1 cellular context compared by ENCODE assay signal in the genomic region with DNA sequence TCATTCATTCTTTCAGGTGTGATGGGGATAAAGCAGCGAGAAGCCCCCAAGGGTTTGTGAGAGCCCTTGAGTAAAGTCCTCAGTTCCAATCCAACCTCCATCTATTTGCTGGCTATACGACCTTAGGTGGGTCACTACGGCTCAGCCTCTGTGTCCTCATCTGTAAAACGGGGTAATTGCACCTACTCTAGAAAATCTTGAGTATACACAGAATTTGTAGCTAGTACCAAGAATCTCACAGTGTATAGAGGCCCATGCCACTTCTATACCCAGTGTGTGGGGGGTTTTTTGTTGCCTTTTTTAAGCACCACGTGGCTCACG.
TF ChIP-seq lines count a peak whose summit lies in the region.

No MANE protein-coding gene starts in this region.

TF ChIP-seq in K562, 482 proteins besides CTCF, POLR2A, EP300 and RAD21 (continued from another document):
- TF ChIP-seq MGA (IDR thresholded peaks at IDR 0.05) (0 out of 2 replicates have a peak, but pooled peaks have one; percentile 25), HOXB6 (CRISPR knock-in tag; IDR thresholded peaks at IDR 0.05; ENCODE audit: borderline replicate concordance) (0 out of 2 replicates have a peak, but pooled peaks have one; percentile 20), ZNF444 (CRISPR knock-in tag; IDR thresholded peaks at IDR 0.05) (no peak), BRD9 (IDR thresholded peaks at IDR 0.05; ENCODE audit: low read depth, partially characterized antibody) (peak; percentile 27), SMARCA5 (IDR thresholded peaks at IDR 0.05) (peak; percentile 74; the same call in 1 of the 2 replicates), CBX5 (IDR thresholded peaks at IDR 0.05; ENCODE audit: borderline replicate concordance, low read depth) (no peak), HMG20A (CRISPR knock-in tag; conservative IDR thresholded peaks at IDR 0.05) (0 out of 2 replicates have a peak, but pooled peaks have one; percentile 47), MIER1 (IDR thresholded peaks at IDR 0.05; ENCODE audit: low read depth) (0 out of 2 replicates have a peak, but pooled peaks have one; percentile 14), MTA3 (IDR thresholded peaks at IDR 0.05; ENCODE audit: borderline replicate concordance) (0 out of 2 replicates have a peak, but pooled peaks have one; percentile 11), HCFC1 (IDR thresholded peaks at IDR 0.05; ENCODE audit: low read depth, low read length) (no peak), ZNF445 (CRISPR knock-in tag; IDR thresholded peaks at IDR 0.05; ENCODE audit: low read depth) (0 out of 2 replicates have a peak, but pooled peaks have one; percentile 27)
TF ChIP-seq in K562: peak in this region for 26.
